12 cellular contexts compared by ENCODE assay signal in genomic region chrX:107827852-107828251, GRCh38. TPM values are rescaled to one million over a fixed set of nuclear protein-coding genes. Genes with fewer than 3 reads are reported as not detected.
A peak's percentile ranks its signal among the peaks of the same experiment; 100 is the strongest.
DNase-seq lines count a peak whose midpoint lies in the region; ATAC-seq, FAIRE-seq and TF ChIP-seq lines count a peak whose summit lies in the region.
"Had no signal": no experiment of that assay in that cellular context is flagged by ENCODE, and none has a peak within 500 bp of the region (broad histone marks: within the 10 kb centered on the region; RNA-seq: fewer than 3 reads in every experiment).

No MANE protein-coding gene starts in this region.

- no peaks in the 10 kb centered on the region for H3K27me3 ChIP-seq in GM23248 (replicated peaks; ENCODE audit: insufficient read depth)
- no peaks in the 10 kb centered on the region for H3K27me3 ChIP-seq in endothelial cell of umbilical vein (ENCODE audit: control insufficient read depth in 2 of 2, insufficient read depth in 2 of 2, low read length in 2 of 2)
- H3K27me3 ChIP-seq in psoas muscle (ENCODE audit: insufficient read depth in 3 of 3, low read length in 2 of 3) = peaks cover 0 to 20% (median 0%) of the 10 kb centered on the region in 3 donors
- peaks cover 6 to 28% of the 10 kb centered on the region in 2 donors for H3K27me3 ChIP-seq in left lung

- FAIRE-seq in endothelial cell of umbilical vein (lab: Jason Lieb, UNC) = no peak

- POLR2A ChIA-PET in endothelial cell of umbilical vein (lab: Charles Lee) = no interaction called here
- POLR2A ChIA-PET in RWPE1 (lab: Yijun Ruan, JAX; ENCODE audit: low non-redundant PET) = no interaction called here

- no peaks in the 10 kb centered on the region for H4K20me1 ChIP-seq in GM23248 (ENCODE audit: insufficient read depth)
- H4K20me1 ChIP-seq in endothelial cell of umbilical vein (replicated peaks; ENCODE audit: control insufficient read depth, extremely low read depth, insufficient read depth, low read length) = no peaks in the 10 kb centered on the region

- ATAC-seq in psoas muscle (no peak), left lung (no peak), GM21737 (IDR thresholded peaks at IDR 0.05; ENCODE audit: unreplicated experiment) (no peak)

- peak overlapping the region; percentile 75; the same call in 1 of the 2 replicates for H3K4me3 ChIP-seq in GM23248
- peak overlapping the region in 1 of 3 experiments; percentile 76 for H3K4me3 ChIP-seq in endothelial cell of umbilical vein (replicated peaks in 1 of 3; ENCODE audit: insufficient read depth in 1 of 3, low read depth in 1 of 3, low read length in 3 of 3)
- peak overlapping the region; percentile 73 for H3K4me3 ChIP-seq in psoas muscle
- H3K4me3 ChIP-seq in left lung = no peak overlapping the region

- peaks cover 7% of the 10 kb centered on the region; the same call in 1 of the 2 replicates for H3F3A ChIP-seq in GM23248 (ENCODE audit: insufficient read depth)

- H3K36me3 ChIP-seq in GM23248 (ENCODE audit: low read depth) (no peaks in the 10 kb centered on the region), endothelial cell of umbilical vein (ENCODE audit: control insufficient read depth in 2 of 2, extremely low read depth in 1 of 2, insufficient read depth in 2 of 2, low read length in 2 of 2) (no peaks in the 10 kb centered on the region), psoas muscle (ENCODE audit: insufficient read depth in 1 of 2, low read depth in 1 of 2) (no peaks in the 10 kb centered on the region), left lung (no peaks in the 10 kb centered on the region)

- peak overlapping the region; percentile 86 for H3K4me2 ChIP-seq in GM23248 (ENCODE audit: unreplicated experiment)
- H3K4me2 ChIP-seq in endothelial cell of umbilical vein (ENCODE audit: insufficient read depth, low read length) = peak overlapping the region; percentile 89

- H3K9me1 ChIP-seq in endothelial cell of umbilical vein (replicated peaks; ENCODE audit: control insufficient read depth, extremely low read depth, insufficient read depth, low read length) = no peaks in the 10 kb centered on the region

- H3K79me2 ChIP-seq in GM23248 (ENCODE audit: insufficient read depth) (peaks cover 56% of the 10 kb centered on the region), endothelial cell of umbilical vein (ENCODE audit: control insufficient read depth, insufficient read depth, low read length) (peaks cover 35% of the 10 kb centered on the region)

- intact Hi-C loops in endothelial cell of umbilical vein (cut with micrococcal nuclease) (loop anchor here (2.0 to 10.0 kb wide), 3 partner anchors 23 to 64 kb away; no protein-coding TSS in a partner anchor), psoas muscle (cut with DNase I) (no loop called here), left lung (cut with DNase I) (no loop called here)

- peak overlapping the region; percentile 92 for H3K9ac ChIP-seq in GM23248
- H3K9ac ChIP-seq in endothelial cell of umbilical vein (replicated peaks; ENCODE audit: extremely low read depth, insufficient read depth, low read length) = no peak overlapping the region

- CTCF ChIA-PET in endothelial cell of umbilical vein (lab: Charles Lee) = interaction anchor here (1.0 kb wide), 1 partner anchor 50 kb away, joined by 3 read pairs; the partner anchor contains the start of gene NCBP2L
- CTCF ChIA-PET in RWPE1 (lab: Yijun Ruan, JAX) = no interaction called here

- DNase-seq in GM23248 = peak; percentile 10
- peak; percentile 0 for DNase-seq in T1000 (lab: John Stamatoyannopoulos, UW)
- DNase-seq in endothelial cell of umbilical vein (ENCODE audit: low read depth, low spot score) = no peak
- DNase-seq in psoas muscle = no peak
- no peak for DNase-seq in left lung
- DNase-seq in NCI-H2081 (lab: John Stamatoyannopoulos, UW) = no peak
- no peak for DNase-seq in RWPE1 (ENCODE audit: low spot score)
- DNase-seq: Calu3, left cardiac atrium, NCI-H510A, SHP77 treated with DMSO at 0.1 percent for 48 hours had no signal

- TF ChIP-seq POLR2A in endothelial cell of umbilical vein (IDR thresholded peaks at IDR 0.05; ENCODE audit: low read depth, low read length) = no peak

- H3K27ac ChIP-seq in GM23248 (peak overlapping the region; percentile 87; the same call in 1 of the 2 replicates), endothelial cell of umbilical vein (ENCODE audit: insufficient read depth, low read depth, low read length) (no peak overlapping the region), psoas muscle (peak overlapping the region; percentile 90), left lung (no peak overlapping the region), RWPE1 (no peak overlapping the region)

- no TSS peak for BruUV-seq in endothelial cell of umbilical vein (replicated peaks; lab: Mats Ljungman, UMichigan)

- H3K4me1 ChIP-seq in GM23248 (ENCODE audit: insufficient read depth) = peaks cover 13% of the 10 kb centered on the region
- peaks cover 14% of the 10 kb centered on the region for H3K4me1 ChIP-seq in endothelial cell of umbilical vein (ENCODE audit: control insufficient read depth, extremely low read depth, insufficient read depth, low read length)
- H3K4me1 ChIP-seq in psoas muscle = peaks cover 12% of the 10 kb centered on the region
- H3K4me1 ChIP-seq in left lung = no peaks in the 10 kb centered on the region

- no peaks in the 10 kb centered on the region for H3K9me2 ChIP-seq in GM23248 (ENCODE audit: insufficient read depth)

- dilution Hi-C loops in endothelial cell of umbilical vein (cut with MboI; ENCODE audit: extremely low pct_ligation_motif_present, low sequenced_read_pairs) = no loop called here

- no peaks in the 10 kb centered on the region for H3K9me3 ChIP-seq in GM23248 (ENCODE audit: low read depth)
- no peaks in the 10 kb centered on the region for H3K9me3 ChIP-seq in endothelial cell of umbilical vein (replicated peaks; ENCODE audit: control insufficient read depth, insufficient read depth, low read length)
- H3K9me3 ChIP-seq in psoas muscle = no peaks in the 10 kb centered on the region
- H3K9me3 ChIP-seq in left lung = no peaks in the 10 kb centered on the region

- TF ChIP-seq CTCF in endothelial cell of umbilical vein (IDR thresholded peaks at IDR 0.05; ENCODE audit: extremely low read depth in 1 of 2, insufficient read depth in 1 of 2, low read depth in 1 of 2, low read length in 2 of 2) (no peak), psoas muscle (IDR thresholded peaks at IDR 0.05) (no peak), left lung (IDR thresholded peaks at IDR 0.05) (no peak), RWPE1 (conservative IDR thresholded peaks at IDR 0.05; ENCODE audit: low read depth) (no peak)

- 73 to 75% methylated on average over 4 of the region's 4 CpGs for WGBS in GM23248 (ENCODE audit: low coverage in 1 of 2, low lambda C conversion rate in 2 of 2, missing lambda C conversion rate in 2 of 2), 2 experiments
- WGBS in psoas muscle, 3 donors = 58 to 78% (median 68%) methylated on average over 4 of the region's 4 CpGs

- in situ Hi-C loops in GM23248 (cut with MboI) = no loop called here

- H2AFZ ChIP-seq in GM23248 = no peak overlapping the region; the same call in 1 of the 2 replicates
- H2AFZ ChIP-seq in endothelial cell of umbilical vein (ENCODE audit: low read depth, low read length) = no peak overlapping the region

TF ChIP-seq in endothelial cell of umbilical vein, 7 proteins besides CTCF, POLR2A, EP300 and RAD21 (continues in another document):
- TF ChIP-seq MYC (IDR thresholded peaks at IDR 0.05; ENCODE audit: low read depth, low read length) = no peak

RNA-seq across cellular contexts. Expression of gene MID2, which starts 2.2 kb away (rescaled TPM):
- total RNA-seq in GM23248 (2014; rRNA removed; shearing (Covaris generic)) = 8.9 and 16.1 TPM in 2 replicates
- 5.4 and 5.7 TPM in 2 replicates for polyA plus RNA-seq in GM23248 (2016; fragmentation: Nextera tagmentation; extraction: Ambion mirVana)
- total RNA-seq in endothelial cell of umbilical vein = 23.0 and 25.3 TPM in 2 replicates
- 16.4 and 19.8 TPM in 2 replicates for polyA plus RNA-seq in endothelial cell of umbilical vein
- 12.6 and 14.0 TPM in 2 replicates for polyA plus RNA-seq in endothelial cell of umbilical vein (2011; cell fraction: cytosol; rRNA removed)
- polyA plus RNA-seq in endothelial cell of umbilical vein (2011; cell fraction: nucleus; rRNA removed) = 21.4 and 25.8 TPM in 2 replicates
- polyA plus RNA-seq in endothelial cell of umbilical vein (2012) = 20.7 and 23.6 TPM in 2 replicates
- 98.7 and 112 TPM in 2 replicates for polyA minus RNA-seq in endothelial cell of umbilical vein
- 4.7 TPM for polyA minus RNA-seq in endothelial cell of umbilical vein (2011; cell fraction: cytosol; rRNA and poly(A)+ RNA removed)
- 50.0 and 55.1 TPM in 2 replicates for polyA minus RNA-seq in endothelial cell of umbilical vein (2011; cell fraction: nucleus; rRNA and poly(A)+ RNA removed)
- 10 to 100 TPM; 17.5 to 21.6 (median 20.0) TPM for total RNA-seq in psoas muscle
- polyA plus RNA-seq in psoas muscle = 10 to 100 TPM in 1 of 3 donors, 1 to 10 TPM in 2; 4.8 to 20.5 (median 5.9) TPM
- 10 to 100 TPM; 17.4 to 18.5 TPM for total RNA-seq in left lung

RNA-seq across cellular contexts. Expression of gene NCBP2L, which starts 50.3 kb away (rescaled TPM):
- not detected in 2 replicates for total RNA-seq in GM23248 (2014; rRNA removed; shearing (Covaris generic))
- polyA plus RNA-seq in GM23248 (2016; fragmentation: Nextera tagmentation; extraction: Ambion mirVana) (not detected in 2 replicates), endothelial cell of umbilical vein (not detected in 2 replicates), psoas muscle (under 1 TPM in 2 of 3 donors, not detected in 1; 0.03 to 0.40 TPM)
- total RNA-seq in endothelial cell of umbilical vein (not detected in 2 replicates), psoas muscle (not detected), left lung (not detected)
- polyA plus RNA-seq in endothelial cell of umbilical vein (2011; cell fraction: cytosol; rRNA removed) = not detected in 2 replicates
- not detected in 2 replicates for polyA plus RNA-seq in endothelial cell of umbilical vein (2011; cell fraction: nucleus; rRNA removed)
- not detected in 2 replicates for polyA plus RNA-seq in endothelial cell of umbilical vein (2012)
- not detected in 2 replicates for polyA minus RNA-seq in endothelial cell of umbilical vein
- polyA minus RNA-seq in endothelial cell of umbilical vein (2011; cell fraction: cytosol; rRNA and poly(A)+ RNA removed) = not detected
- polyA minus RNA-seq in endothelial cell of umbilical vein (2011; cell fraction: nucleus; rRNA and poly(A)+ RNA removed) = not detected in 2 replicates
- total RNA-seq: Calu3, left cardiac atrium had no signal

RNA-seq across cellular contexts. Expression of gene TSC22D3, which starts 52.3 kb away (rescaled TPM):
- 28.8 and 49.0 TPM in 2 replicates for total RNA-seq in GM23248 (2014; rRNA removed; shearing (Covaris generic))
- polyA plus RNA-seq in GM23248 (2016; fragmentation: Nextera tagmentation; extraction: Ambion mirVana) (34.6 and 35.9 TPM in 2 replicates), endothelial cell of umbilical vein (24.7 and 37.4 TPM in 2 replicates), psoas muscle (1,000 to 10,000 TPM in 1 of 3 donors, 100 to 1,000 TPM in 2; 467 to 1,236 (median 802) TPM)
- total RNA-seq in endothelial cell of umbilical vein (21.1 and 29.1 TPM in 2 replicates), psoas muscle (100 to 1,000 TPM in 3 of 4 donors, 10 to 100 TPM in 1; 23.7 to 310 (median 184) TPM), left lung (100 to 1,000 TPM; 137 to 156 TPM)
- polyA plus RNA-seq in endothelial cell of umbilical vein (2011; cell fraction: cytosol; rRNA removed) = 30.2 and 30.8 TPM in 2 replicates
- polyA plus RNA-seq in endothelial cell of umbilical vein (2011; cell fraction: nucleus; rRNA removed) = 56.8 and 76.1 TPM in 2 replicates
- polyA plus RNA-seq in endothelial cell of umbilical vein (2012) = 19.1 and 27.1 TPM in 2 replicates
- 23.4 and 25.5 TPM in 2 replicates for polyA minus RNA-seq in endothelial cell of umbilical vein
- polyA minus RNA-seq in endothelial cell of umbilical vein (2011; cell fraction: cytosol; rRNA and poly(A)+ RNA removed) = 39.8 TPM
- polyA minus RNA-seq in endothelial cell of umbilical vein (2011; cell fraction: nucleus; rRNA and poly(A)+ RNA removed) = 22.2 and 45.2 TPM in 2 replicates

Comparison
In these comparisons a context has a peak if more than half of its experiments do, and no peak if none do; other contexts are left out.
1. DNase-seq: peak in GM23248 (single experiment) and T1000 (single experiment); none in endothelial cell of umbilical vein (single experiment), psoas muscle (0 of 2), left lung (0 of 2), NCI-H2081 (0 of 2) and RWPE1 (single experiment).
2. H3K27ac ChIP-seq: peak in GM23248 (single experiment) and psoas muscle (single experiment); none in endothelial cell of umbilical vein (single experiment), left lung (0 of 2) and RWPE1 (single experiment).
3. H3K4me3 ChIP-seq: peak in GM23248 (single experiment) and psoas muscle (single experiment); none in left lung (0 of 2).